In genomic region chr9:95491543-95492330, GRCh38 we compare ENCODE assay signal across 22 cellular contexts. TPM values are rescaled to one million over a fixed set of nuclear protein-coding genes. Genes with fewer than 3 reads are reported as not detected.
DNase-seq lines count a peak whose midpoint lies in the region; ATAC-seq and TF ChIP-seq lines count a peak whose summit lies in the region.
"Had no signal": no experiment of that assay in that cellular context is flagged by ENCODE, and none has a peak within 500 bp of the region (broad histone marks: within the 10 kb centered on the region; RNA-seq: fewer than 3 reads in every experiment).

No MANE protein-coding gene starts in this region.

- H3K27me3 ChIP-seq in Loucy (ENCODE audit: insufficient read depth, low read length, poor library complexity, severe bottlenecking), result no peaks in the 10 kb centered on the region
- H3K27me3 ChIP-seq: ascending aorta, neural progenitor cell, upper lobe of left lung had no signal

- H3K36me3 Mint-ChIP-seq in activated T-cell treated with anti-CD3 and anti-CD28 coated beads, Interleukin-2, amount 50 U/mL, for 24 hours (ENCODE audit: low read depth), result no peaks in the 10 kb centered on the region
- peaks cover 4% of the 10 kb centered on the region for H3K36me3 Mint-ChIP-seq in neural crest cell (ENCODE audit: low read depth)
- H3K36me3 Mint-ChIP-seq: activated naive CD4-positive, alpha-beta T cell treated with anti-CD3 and anti-CD28 coated beads, Interleukin-2, amount 50 U/mL, for 24 hours had no signal

- H2AFZ ChIP-seq in Loucy (ENCODE audit: low read length), result no peak overlapping the region
- H2AFZ ChIP-seq: neural progenitor cell had no signal

- H3K4me1 ChIP-seq in Loucy (ENCODE audit: insufficient read depth, low read length, poor library complexity, severe bottlenecking) (peaks cover 39% of the 10 kb centered on the region), mucosa of descending colon (ENCODE audit: low read depth) (peaks cover 12% of the 10 kb centered on the region)
- H3K4me1 ChIP-seq: ascending aorta, psoas muscle had no signal

- H3K36me3 ChIP-seq in Loucy (ENCODE audit: insufficient read depth, low read length) (no peaks in the 10 kb centered on the region), mucosa of descending colon (ENCODE audit: low read depth) (no peaks in the 10 kb centered on the region)
- H3K36me3 ChIP-seq: left ventricle myocardium inferior, neural progenitor cell, upper lobe of left lung had no signal

- H3K4me3 Mint-ChIP-seq in activated T-cell treated with anti-CD3 and anti-CD28 coated beads, Interleukin-2, amount 50 U/mL, for 24 hours, result peak overlapping the region; percentile 8
- peak overlapping the region; percentile 35 for H3K4me3 Mint-ChIP-seq in neural crest cell
- H3K4me3 Mint-ChIP-seq: activated naive CD4-positive, alpha-beta T cell treated with anti-CD3 and anti-CD28 coated beads, Interleukin-2, amount 50 U/mL, for 24 hours; mesothelial cell of epicardium; neural progenitor cell; T-helper 1 cell treated with Interleukin-12 subunit alpha and Interleukin-12 subunit beta and Interleukin-4 antibody, amounts not matched to agents 30 μg/mL and 1 μg/mL, for 36 hours had no signal

- H4K20me1 ChIP-seq in Loucy (ENCODE audit: insufficient read depth, low read length, poor library complexity, severe bottlenecking), result no peaks in the 10 kb centered on the region

- ATAC-seq in HG03025 (IDR thresholded peaks at IDR 0.05; ENCODE audit: low FRiP score, unreplicated experiment), result no peak
- no peak for ATAC-seq in mucosa of descending colon
- ATAC-seq: psoas muscle had no signal

- no peak overlapping the region for H3K4me3 ChIP-seq in Loucy (ENCODE audit: low read length, poor library complexity, severe bottlenecking)
- H3K4me3 ChIP-seq in mucosa of descending colon, result no peak overlapping the region
- H3K4me3 ChIP-seq: ascending aorta, left ventricle myocardium inferior, neural progenitor cell, psoas muscle, upper lobe of left lung had no signal

- H3K9me3 ChIP-seq in Loucy (ENCODE audit: insufficient read depth, low read depth, low read length) (no peaks in the 10 kb centered on the region), mucosa of descending colon (no peaks in the 10 kb centered on the region)
- H3K9me3 ChIP-seq: ascending aorta, left ventricle myocardium inferior, psoas muscle, upper lobe of left lung had no signal

- intact Hi-C loops in posterior vena cava (cut with DNase I) (no loop called here), mucosa of descending colon (cut with DNase I, micrococcal nuclease) (no loop called here)

- peaks cover 8% of the 10 kb centered on the region; the same call in 1 of the 2 replicates for H3K79me2 ChIP-seq in Loucy (ENCODE audit: insufficient read depth, low read length)

- peaks cover 11% of the 10 kb centered on the region; the same call in 1 of the 2 replicates for H3F3A ChIP-seq in Loucy (ENCODE audit: low read depth)

- H3K4me2 ChIP-seq in Loucy (ENCODE audit: low read depth, low read length, poor library complexity, severe bottlenecking), result peak overlapping the region; percentile 99

- DNase-seq in activated T-cell treated with anti-CD3 and anti-CD28 coated beads, Interleukin-2, amount 50 U/mL, for 24 hours, result no peak
- DNase-seq in activated T-cell treated with anti-CD3 and anti-CD28 coated beads for 4 hours (no peak), cerebellum (ENCODE audit: low spot score) (peak; percentile 72), neural crest cell (ENCODE audit: low read depth, low spot score) (no peak), posterior vena cava (ENCODE audit: low spot score) (no peak), mucosa of descending colon (no peak)
- DNase-seq: activated T-cell treated with anti-CD3 and anti-CD28 coated beads, Interleukin-2, amount 50 U/mL, for 1 hour; COR-L47; DMS79; left ventricle myocardium inferior; NCI-H1694; NCI-H526; psoas muscle; RPMI8226; upper lobe of left lung had no signal

- peak overlapping the region; percentile 79 for H3K9ac ChIP-seq in Loucy (ENCODE audit: low read depth, low read length, poor library complexity, severe bottlenecking)
- H3K9ac ChIP-seq: neural progenitor cell had no signal

- no peaks in the 10 kb centered on the region for H3K27me3 Mint-ChIP-seq in activated T-cell treated with anti-CD3 and anti-CD28 coated beads, Interleukin-2, amount 50 U/mL, for 24 hours
- no peaks in the 10 kb centered on the region for H3K27me3 Mint-ChIP-seq in neural crest cell (ENCODE audit: low read depth)
- H3K27me3 Mint-ChIP-seq: activated naive CD4-positive, alpha-beta T cell treated with anti-CD3 and anti-CD28 coated beads, Interleukin-2, amount 50 U/mL, for 24 hours had no signal

- H3K9me3 Mint-ChIP-seq in activated T-cell treated with anti-CD3 and anti-CD28 coated beads, Interleukin-2, amount 50 U/mL, for 24 hours, result no peaks in the 10 kb centered on the region
- no peaks in the 10 kb centered on the region for H3K9me3 Mint-ChIP-seq in neural crest cell
- H3K9me3 Mint-ChIP-seq: activated naive CD4-positive, alpha-beta T cell treated with anti-CD3 and anti-CD28 coated beads, Interleukin-2, amount 50 U/mL, for 24 hours; mesothelial cell of epicardium; neural progenitor cell; T-helper 1 cell treated with Interleukin-12 subunit alpha and Interleukin-12 subunit beta and Interleukin-4 antibody, amounts not matched to agents 30 μg/mL and 1 μg/mL, for 36 hours had no signal

- H3K4me1 Mint-ChIP-seq in activated T-cell treated with anti-CD3 and anti-CD28 coated beads, Interleukin-2, amount 50 U/mL, for 24 hours (ENCODE audit: low read depth), result peaks cover 63% of the 10 kb centered on the region
- H3K4me1 Mint-ChIP-seq in neural crest cell, result peaks cover 88% of the 10 kb centered on the region

- TF ChIP-seq CTCF in Loucy (conservative IDR thresholded peaks at IDR 0.05; ENCODE audit: low read length) (peak; percentile 21; the same call in 1 of the 2 replicates), neural crest cell (conservative IDR thresholded peaks at IDR 0.05) (no peak), mucosa of descending colon (IDR thresholded peaks at IDR 0.05) (no peak)

- no peak overlapping the region for H3K27ac Mint-ChIP-seq in activated T-cell treated with anti-CD3 and anti-CD28 coated beads, Interleukin-2, amount 50 U/mL, for 24 hours
- H3K27ac Mint-ChIP-seq in neural crest cell (ENCODE audit: unreplicated experiment), result no peak overlapping the region
- H3K27ac Mint-ChIP-seq: activated naive CD4-positive, alpha-beta T cell treated with anti-CD3 and anti-CD28 coated beads, Interleukin-2, amount 50 U/mL, for 24 hours; mesothelial cell of epicardium; T-helper 1 cell treated with Interleukin-12 subunit alpha and Interleukin-12 subunit beta and Interleukin-4 antibody, amounts not matched to agents 30 μg/mL and 1 μg/mL, for 36 hours had no signal

- no peaks in the 10 kb centered on the region for H3K9me2 ChIP-seq in Loucy (replicated peaks; ENCODE audit: low read depth, low read length)

RNA-seq across cellular contexts. Expression of gene PTCH1, which starts 25.0 kb away (rescaled TPM):
- 60.2 TPM for total RNA-seq in cerebellum
- total RNA-seq in neural crest cell, result 70.8 and 75.6 TPM in 2 replicates
- 10 to 100 TPM in 1 of 2 donors, 1 to 10 TPM in 1; 4.6 to 13.2 TPM for total RNA-seq in posterior vena cava
- 10 to 100 TPM; 11.9 to 38.1 (median 32.1) TPM for total RNA-seq in mucosa of descending colon
